ENCODE assay signal across 11 cellular contexts in the genomic region with DNA sequence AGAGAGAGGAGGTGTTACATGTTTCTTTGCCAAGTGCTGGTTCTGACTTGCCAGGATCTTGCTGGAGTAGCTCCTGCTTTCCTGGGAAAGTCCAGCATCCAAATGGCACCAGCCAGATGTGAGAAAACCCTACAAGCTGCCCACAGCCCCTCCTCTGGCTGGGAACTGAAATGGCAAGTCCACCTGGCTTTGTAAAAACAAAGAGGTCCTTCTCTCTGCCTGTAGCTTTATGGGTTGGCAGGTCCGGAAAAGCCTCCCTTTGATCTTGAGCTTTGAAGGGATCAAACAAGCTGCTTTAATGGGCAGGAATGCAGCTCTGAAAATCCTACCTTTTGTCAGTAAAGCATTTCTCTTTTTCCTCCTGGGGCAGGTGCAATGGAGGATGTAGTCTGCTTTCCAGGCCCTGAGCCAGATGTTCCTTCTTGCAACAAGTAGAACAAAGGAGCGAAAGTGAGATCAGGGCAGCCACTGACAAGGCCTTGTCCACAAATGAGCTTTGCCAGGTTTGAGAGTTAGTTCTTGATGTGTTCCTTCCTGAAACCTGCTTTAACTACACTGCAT.
DNase-seq lines count a peak whose midpoint lies in the region; ATAC-seq, FAIRE-seq and TF ChIP-seq lines count a peak whose summit lies in the region.
"Had no signal": no experiment of that assay in that cellular context is flagged by ENCODE, and none has a peak within 500 bp of the region (broad histone marks: within the 10 kb centered on the region; RNA-seq: fewer than 3 reads in every experiment).

No MANE protein-coding gene starts in this region.

- peak; percentile 96 for ATAC-seq in HepG2
- no peak for ATAC-seq in right lobe of liver

- H2AK5ac ChIP-seq in trophoblast cell (ENCODE audit: low read length): no peak overlapping the region

- no peak overlapping the region for H3K4ac ChIP-seq in trophoblast cell (ENCODE audit: low read depth, low read length)

- TF ChIP-seq CTCF in HepG2 (CRISPR knock-in tag; IDR thresholded peaks at IDR 0.05) (peak; percentile 57), right lobe of liver (IDR thresholded peaks at IDR 0.05) (no peak), breast epithelium (IDR thresholded peaks at IDR 0.05) (peak in 1 of 3 donors; percentile 34)

- no peaks in the 10 kb centered on the region for H3K79me1 ChIP-seq in trophoblast cell (ENCODE audit: low read length)

- no peak overlapping the region for H4K91ac ChIP-seq in trophoblast cell (ENCODE audit: low read depth, low read length)

- no peak overlapping the region for H2BK12ac ChIP-seq in trophoblast cell (ENCODE audit: low read length)

- no peak overlapping the region for H2BK120ac ChIP-seq in trophoblast cell (ENCODE audit: insufficient read depth, low read length, poor library complexity)

- H3K27ac ChIP-seq in HepG2 (ENCODE audit: extremely low read length, insufficient read depth, low read length) (peak overlapping the region; percentile 42), right lobe of liver (no peak overlapping the region), breast epithelium (peak overlapping the region; percentile 60 to 73), trophoblast cell (ENCODE audit: low read depth, low read length) (no peak overlapping the region)
- H3K27ac ChIP-seq: SK-N-MC, tibial nerve had no signal

- H3K36me3 ChIP-seq in HepG2 (replicated peaks in 1 of 2; ENCODE audit: control insufficient read depth in 1 of 2, insufficient read depth in 2 of 2, low read length in 2 of 2): no peaks in the 10 kb centered on the region
- no peaks in the 10 kb centered on the region for H3K36me3 ChIP-seq in right lobe of liver
- H3K36me3 ChIP-seq in breast epithelium: no peaks in the 10 kb centered on the region
- no peaks in the 10 kb centered on the region for H3K36me3 ChIP-seq in trophoblast cell (ENCODE audit: control insufficient read depth in 1 of 2, insufficient read depth in 2 of 2, low read length in 2 of 2)
- H3K36me3 ChIP-seq: tibial nerve had no signal

- no TSS peak for BruUV-seq in HepG2 (replicated peaks; lab: Mats Ljungman, UMichigan)

- no peaks in the 10 kb centered on the region for H3K9me3 ChIP-seq in HepG2 (ENCODE audit: low read length)
- H3K9me3 ChIP-seq in right lobe of liver: no peaks in the 10 kb centered on the region
- no peaks in the 10 kb centered on the region for H3K9me3 ChIP-seq in breast epithelium
- no peaks in the 10 kb centered on the region for H3K9me3 ChIP-seq in trophoblast cell (ENCODE audit: insufficient read depth, low read depth, low read length)
- H3K9me3 ChIP-seq: tibial nerve had no signal

- H3K27me3 ChIP-seq in HepG2 (ENCODE audit: control insufficient read depth in 1 of 2, insufficient read depth in 2 of 2, low read length in 2 of 2) (no peaks in the 10 kb centered on the region), right lobe of liver (no peaks in the 10 kb centered on the region), breast epithelium (no peaks in the 10 kb centered on the region), trophoblast cell (ENCODE audit: insufficient read depth, low read length) (no peaks in the 10 kb centered on the region)
- H3K27me3 ChIP-seq: tibial nerve had no signal

- no peak overlapping the region for H3K27ac Mint-ChIP-seq in activated T-cell treated with anti-CD3 and anti-CD28 coated beads, Interleukin-2, amount 50 U/mL, for 24 hours

- no peak overlapping the region for H4K8ac ChIP-seq in trophoblast cell (ENCODE audit: low read depth, low read length)

- no peak overlapping the region for H3K18ac ChIP-seq in trophoblast cell (ENCODE audit: low read length)

- H3K9ac ChIP-seq in HepG2 (ENCODE audit: insufficient read depth, low read depth, low read length) (peak overlapping the region; percentile 1; the same call in 1 of the 2 replicates), trophoblast cell (ENCODE audit: low read length) (no peak overlapping the region)

- H3K79me2 ChIP-seq in HepG2 (ENCODE audit: insufficient read depth, low read length) (no peaks in the 10 kb centered on the region), trophoblast cell (ENCODE audit: control insufficient read depth, insufficient read depth, low read length, poor library complexity) (no peaks in the 10 kb centered on the region)

- peak; percentile 28 for FAIRE-seq in HepG2 (lab: Jason Lieb, UNC)

- H3K4me3 ChIP-seq in HepG2 (replicated peaks in 1 of 3; ENCODE audit: insufficient read depth in 1 of 3, low read depth in 2 of 3, low read length in 3 of 3) (no peak overlapping the region; a peak in 1 of 6 replicates), right lobe of liver (no peak overlapping the region), breast epithelium (no peak overlapping the region), trophoblast cell (ENCODE audit: low read depth, low read length) (no peak overlapping the region)
- H3K4me3 ChIP-seq: SK-N-MC, tibial nerve had no signal

- H2AFZ ChIP-seq in HepG2 (ENCODE audit: low read length) (no peak overlapping the region), trophoblast cell (ENCODE audit: insufficient read depth, low read length, poor library complexity) (no peak overlapping the region)

- DNase-seq in HepG2 (ENCODE audit: low spot score) (peak; percentile 91), right lobe of liver (no peak), breast epithelium (ENCODE audit: low spot score in 2 of 2) (peak in 1 of 2 donors; percentile 82), left kidney (ENCODE audit: low read depth, low spot score) (peak; percentile 84), trophoblast cell (no peak), GM19240 (ENCODE audit: insufficient read length, low spot score) (no peak)
- DNase-seq in activated naive CD4-positive, alpha-beta T cell (lab: John Stamatoyannopoulos, UW): no peak
- DNase-seq in activated T-cell treated with anti-CD3 and anti-CD28 coated beads, Interleukin-2, amount 50 U/mL, for 24 hours: no peak
- DNase-seq: Karpas-422 had no signal

- TF ChIP-seq EP300 in HepG2 (IDR thresholded peaks at IDR 0.05; ENCODE audit: low read depth in 2 of 2, low read length in 2 of 2): peak in 1 of 2 experiments; percentile 83; a peak in 2 of 4 replicates
- TF ChIP-seq EP300 in HepG2 (CRISPR knock-in tag; IDR thresholded peaks at IDR 0.05; ENCODE audit: borderline replicate concordance): peak; percentile 68; the same call in 1 of the 2 replicates

- H3K4me3 Mint-ChIP-seq in activated T-cell treated with anti-CD3 and anti-CD28 coated beads, Interleukin-2, amount 50 U/mL, for 24 hours: no peak overlapping the region

- H3K27me3 Mint-ChIP-seq in activated T-cell treated with anti-CD3 and anti-CD28 coated beads, Interleukin-2, amount 50 U/mL, for 24 hours: no peaks in the 10 kb centered on the region

- no peak overlapping the region for H3K14ac ChIP-seq in trophoblast cell (ENCODE audit: low read length)

- H3K9me3 Mint-ChIP-seq in activated T-cell treated with anti-CD3 and anti-CD28 coated beads, Interleukin-2, amount 50 U/mL, for 24 hours: no peaks in the 10 kb centered on the region

- intact Hi-C loops in HepG2 (cut with micrococcal nuclease; ENCODE audit: unreplicated experiment) (loop anchor here (5.0 kb wide), 1 partner anchor 352 kb away; no protein-coding TSS in a partner anchor), right lobe of liver (cut with DNase I) (no loop called here), breast epithelium (cut with DNase I; ENCODE audit: low total_unique reads) (no loop called here)

- TF ChIP-seq POLR2A in HepG2 (IDR thresholded peaks at IDR 0.05; ENCODE audit: insufficient read depth in 1 of 2, low read depth in 2 of 2, low read length in 2 of 2): no peak
- no peak for TF ChIP-seq POLR2A in right lobe of liver (IDR thresholded peaks at IDR 0.05)
- TF ChIP-seq POLR2A in breast epithelium (IDR thresholded peaks at IDR 0.05): no peak

- H2BK5ac ChIP-seq in trophoblast cell (ENCODE audit: low read depth, low read length, poor library complexity): no peak overlapping the region

- WGBS in HepG2 (ENCODE audit: low lambda C conversion rate): 0% methylated on average over 2 of the region's 2 CpGs
- 80% methylated on average over 1 of the region's 2 CpGs for WGBS in right lobe of liver (ENCODE audit: insufficient coverage, low coverage, low lambda C conversion rate, missing lambda C conversion rate)
- WGBS in trophoblast cell (ENCODE audit: extremely low coverage, insufficient coverage, insufficient read length): no CpG with 5 or more reads among the region's 2 CpGs

- H4K12ac ChIP-seq in trophoblast cell (ENCODE audit: low read depth, low read length): no peak overlapping the region

- no peak overlapping the region for H3K23ac ChIP-seq in trophoblast cell (ENCODE audit: low read length)

- H3K4me2 ChIP-seq in HepG2 (ENCODE audit: low read depth, low read length): peak overlapping the region; percentile 44
- H3K4me2 ChIP-seq in trophoblast cell (ENCODE audit: low read length): no peak overlapping the region

- H3K4me1 Mint-ChIP-seq in activated T-cell treated with anti-CD3 and anti-CD28 coated beads, Interleukin-2, amount 50 U/mL, for 24 hours (ENCODE audit: low read depth): no peaks in the 10 kb centered on the region

- POLR2A ChIA-PET in HepG2 (lab: Yijun Ruan, JAX): no interaction called here

- CTCF ChIA-PET in HepG2 (lab: Yijun Ruan, JAX; ENCODE audit: low intra/inter-chr PET ratio, low total read pairs): no interaction called here

- H3K4me1 ChIP-seq in HepG2 (ENCODE audit: insufficient read depth, low read length): peaks cover 41% of the 10 kb centered on the region
- H3K4me1 ChIP-seq in right lobe of liver: no peaks in the 10 kb centered on the region
- H3K4me1 ChIP-seq in breast epithelium: no peaks in the 10 kb centered on the region
- H3K4me1 ChIP-seq in trophoblast cell (ENCODE audit: control insufficient read depth in 1 of 2, insufficient read depth in 2 of 2, low read length in 2 of 2): peaks cover 0 to 3% of the 10 kb centered on the region in 2 experiments

- TF ChIP-seq RAD21 in HepG2 (CRISPR knock-in tag; IDR thresholded peaks at IDR 0.05): no peak

- no peaks in the 10 kb centered on the region for H3K36me3 Mint-ChIP-seq in activated T-cell treated with anti-CD3 and anti-CD28 coated beads, Interleukin-2, amount 50 U/mL, for 24 hours (ENCODE audit: low read depth)

- no peaks in the 10 kb centered on the region for H4K20me1 ChIP-seq in HepG2 (ENCODE audit: insufficient read depth, low read length)

- in situ Hi-C loops in HepG2 (cut with HindIII; ENCODE audit: extremely low pct_ligation_motif_present, low pct_unique_long_range_greater_than_20kb): loop anchor here (25.0 kb wide), 1 partner anchor 373 kb away; no protein-coding TSS in a partner anchor

TF ChIP-seq in HepG2, 621 proteins besides CTCF, POLR2A, EP300 and RAD21 (continues in another document):
- TF ChIP-seq ZSCAN9 (CRISPR knock-in tag; IDR thresholded peaks at IDR 0.05; ENCODE audit: borderline replicate concordance) (no peak), ZNF230 (CRISPR knock-in tag; IDR thresholded peaks at IDR 0.05) (no peak), FOXA1 (IDR thresholded peaks at IDR 0.05) (no peak), FOXA1 (CRISPR knock-in tag; IDR thresholded peaks at IDR 0.05) (no peak), SALL2 (CRISPR knock-in tag; IDR thresholded peaks at IDR 0.05) (no peak), ZNF383 (CRISPR knock-in tag; IDR thresholded peaks at IDR 0.05; ENCODE audit: borderline replicate concordance) (no peak), KLF16 (CRISPR knock-in tag; IDR thresholded peaks at IDR 0.05) (no peak), NFKBIZ (CRISPR knock-in tag; IDR thresholded peaks at IDR 0.05) (no peak), MAFK (conservative IDR thresholded peaks at IDR 0.05 in 1 of 2, IDR thresholded peaks at IDR 0.05 in 1 of 2; ENCODE audit: low read length in 2 of 2) (no peak)

Comparison
In these comparisons a context has a peak if more than half of its experiments do, and no peak if none do; other contexts are left out.
1. DNase-seq: peak in HepG2 (single experiment) and left kidney (single experiment); none in right lobe of liver (0 of 3), activated naive CD4-positive, alpha-beta T cell (0 of 4), trophoblast cell (0 of 2), GM19240 (single experiment) and activated T-cell treated with anti-CD3 and anti-CD28 coated beads, Interleukin-2, amount 50 U/mL, for 24 hours (single experiment).
2. H3K27ac ChIP-seq: peak in HepG2 (single experiment) and breast epithelium (2 of 2); none in right lobe of liver (0 of 3) and trophoblast cell (single experiment).